ENCODE assay signal across 8 cellular contexts in the genomic region with DNA sequence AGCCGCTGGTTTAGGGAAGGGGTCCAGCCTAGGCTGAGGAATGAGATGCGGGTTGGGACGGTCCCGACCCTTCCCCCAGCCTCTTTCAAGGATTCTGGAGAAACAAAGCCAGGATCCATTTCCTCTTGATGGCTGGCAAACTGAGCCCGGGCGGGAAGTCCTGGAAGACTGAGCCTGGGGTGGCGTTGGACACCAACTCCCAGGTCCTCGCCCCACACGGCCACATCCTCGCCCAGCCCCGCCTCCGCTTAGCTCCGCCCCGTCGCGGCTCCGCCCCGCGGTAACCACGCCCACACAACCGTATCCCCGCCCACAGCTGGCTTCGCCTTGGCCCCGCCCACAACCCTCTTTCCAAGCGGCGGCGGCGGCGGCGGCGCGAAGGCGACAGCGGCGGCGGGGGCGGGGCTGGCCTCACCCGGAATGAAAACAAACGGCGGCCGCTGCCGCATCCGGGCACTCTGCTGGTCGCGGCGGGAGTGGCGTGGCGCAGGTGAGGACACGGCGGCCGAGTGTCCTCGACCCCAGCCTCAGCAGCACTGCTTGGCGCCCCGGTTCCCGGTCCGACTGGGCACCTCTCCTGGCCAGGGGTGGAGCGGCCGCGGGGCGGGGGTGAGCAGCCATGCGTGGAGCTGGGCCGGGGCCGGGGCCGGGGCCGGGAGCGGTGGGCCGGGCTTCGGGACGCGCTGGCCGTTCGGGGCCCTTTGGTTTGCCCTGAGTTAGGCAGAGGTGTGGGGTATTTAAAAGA. TPM values are rescaled to one million over a fixed set of nuclear protein-coding genes. Genes with fewer than 3 reads are reported as not detected.
DNase-seq lines count a peak whose midpoint lies in the region; ATAC-seq and TF ChIP-seq lines count a peak whose summit lies in the region.

A gene with protein sequence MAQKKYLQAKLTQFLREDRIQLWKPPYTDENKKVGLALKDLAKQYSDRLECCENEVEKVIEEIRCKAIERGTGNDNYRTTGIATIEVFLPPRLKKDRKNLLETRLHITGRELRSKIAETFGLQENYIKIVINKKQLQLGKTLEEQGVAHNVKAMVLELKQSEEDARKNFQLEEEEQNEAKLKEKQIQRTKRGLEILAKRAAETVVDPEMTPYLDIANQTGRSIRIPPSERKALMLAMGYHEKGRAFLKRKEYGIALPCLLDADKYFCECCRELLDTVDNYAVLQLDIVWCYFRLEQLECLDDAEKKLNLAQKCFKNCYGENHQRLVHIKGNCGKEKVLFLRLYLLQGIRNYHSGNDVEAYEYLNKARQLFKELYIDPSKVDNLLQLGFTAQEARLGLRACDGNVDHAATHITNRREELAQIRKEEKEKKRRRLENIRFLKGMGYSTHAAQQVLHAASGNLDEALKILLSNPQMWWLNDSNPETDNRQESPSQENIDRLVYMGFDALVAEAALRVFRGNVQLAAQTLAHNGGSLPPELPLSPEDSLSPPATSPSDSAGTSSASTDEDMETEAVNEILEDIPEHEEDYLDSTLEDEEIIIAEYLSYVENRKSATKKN (plus strand): TSS at position 456 of the 745 bp plus-strand sequence. CDS start 3,538 bp downstream, outside the sequence.

- H3K9me3 ChIP-seq in left lung = no peaks in the 10 kb centered on the region

- H3K27me3 ChIP-seq in left lung = no peaks in the 10 kb centered on the region

- peak within 1 kb of the TSS; percentile 89 to 93 for H3K4me3 ChIP-seq in left lung

- DNase-seq in AG09319 (ENCODE audit: extremely low read depth, low read depth) (peak; percentile 39), NCI-H748 (lab: John Stamatoyannopoulos, UW; ENCODE audit: unreplicated experiment) (peak; percentile 87), left lung (peak; percentile 92 to 99)
- peak; percentile 90 to 93 for DNase-seq in activated CD4-positive, alpha-beta T cell treated with anti-CD3 and anti-CD28 coated beads, Interleukin-2, amount 50 U/mL, for 48 hours
- peak; percentile 86 for DNase-seq in stimulated activated CD4-positive, alpha-beta T cell treated with anti-CD3 and anti-CD28 coated beads, Interleukin-2, amount 100 ng/mL, for 4 hours (ENCODE audit: low read depth)

- peak within 1 kb of the TSS; percentile 84 for H3K4me3 Mint-ChIP-seq in dendritic cell treated with granulocyte-macrophage colony-stimulating factor and Interleukin-4, amounts not matched to agents 40 ng/mL and 50 ng/mL, for 4 days

- H3K36me3 Mint-ChIP-seq in dendritic cell treated with granulocyte-macrophage colony-stimulating factor and Interleukin-4, amounts not matched to agents 40 ng/mL and 50 ng/mL, for 4 days (ENCODE audit: low read depth) = peaks cover 28% of the 10 kb centered on the region

- H3K27ac ChIP-seq in left lung = peak within 1 kb of the TSS; percentile 87 to 89

- intact Hi-C loops in dendritic cell treated with granulocyte-macrophage colony-stimulating factor and Interleukin-4, amounts not matched to agents 40 ng/mL and 50 ng/mL, for 4 days (cut with micrococcal nuclease) = loop anchor here (1.0 kb wide), 1 partner anchor 9 kb away; no protein-coding TSS in a partner anchor
- intact Hi-C loops in left lung (cut with DNase I) = no loop called here

- H3K9me3 Mint-ChIP-seq in dendritic cell treated with granulocyte-macrophage colony-stimulating factor and Interleukin-4, amounts not matched to agents 40 ng/mL and 50 ng/mL, for 4 days = no peaks in the 10 kb centered on the region

- peak; percentile 38 for ATAC-seq in GM19025 (IDR thresholded peaks at IDR 0.05; ENCODE audit: low read depth, unreplicated experiment)
- peak; percentile 56 for ATAC-seq in HG03439 (IDR thresholded peaks at IDR 0.05; ENCODE audit: unreplicated experiment)
- peak; percentile 100 for ATAC-seq in left lung

- H3K27me3 Mint-ChIP-seq in dendritic cell treated with granulocyte-macrophage colony-stimulating factor and Interleukin-4, amounts not matched to agents 40 ng/mL and 50 ng/mL, for 4 days = no peaks in the 10 kb centered on the region

- peaks cover 6 to 33% of the 10 kb centered on the region in 2 donors for H3K4me1 ChIP-seq in left lung

- peaks cover 43% of the 10 kb centered on the region for H3K4me1 Mint-ChIP-seq in dendritic cell treated with granulocyte-macrophage colony-stimulating factor and Interleukin-4, amounts not matched to agents 40 ng/mL and 50 ng/mL, for 4 days (ENCODE audit: low read depth)

- peak within 1 kb of the TSS; percentile 93 for H3K27ac Mint-ChIP-seq in dendritic cell treated with granulocyte-macrophage colony-stimulating factor and Interleukin-4, amounts not matched to agents 40 ng/mL and 50 ng/mL, for 4 days

- TF ChIP-seq CTCF in AG09319 (IDR thresholded peaks at IDR 0.05; ENCODE audit: low read depth, low read length) (no peak), left lung (IDR thresholded peaks at IDR 0.05) (peak in 1 of 2 donors; percentile 4)

- H3K36me3 ChIP-seq in left lung = peaks cover 0 to 18% of the 10 kb centered on the region in 2 donors

RNA-seq across cellular contexts. Expression of the gene that starts here (rescaled TPM):
- 10 to 100 TPM; 40.9 to 42.4 TPM for total RNA-seq in left lung

Comparison
In these comparisons a context has a peak if more than half of its experiments do, and no peak if none do; other contexts are left out.
1. Peak in every context shown above with its lines: DNase-seq, ATAC-seq, H3K4me3 ChIP-seq and H3K27ac ChIP-seq.
2. DNase-seq: peak in every context shown above with its lines; median percentile 96 in left lung; 92 in activated CD4-positive, alpha-beta T cell treated with anti-CD3 and anti-CD28 coated beads, Interleukin-2, amount 50 U/mL, for 48 hours; 87 in NCI-H748; 86 in stimulated activated CD4-positive, alpha-beta T cell treated with anti-CD3 and anti-CD28 coated beads, Interleukin-2, amount 100 ng/mL, for 4 hours; 39 in AG09319.
3. ATAC-seq: peak in every context shown above with its lines; median percentile 100 in left lung; 56 in HG03439; 38 in GM19025.